In the genomic region with DNA sequence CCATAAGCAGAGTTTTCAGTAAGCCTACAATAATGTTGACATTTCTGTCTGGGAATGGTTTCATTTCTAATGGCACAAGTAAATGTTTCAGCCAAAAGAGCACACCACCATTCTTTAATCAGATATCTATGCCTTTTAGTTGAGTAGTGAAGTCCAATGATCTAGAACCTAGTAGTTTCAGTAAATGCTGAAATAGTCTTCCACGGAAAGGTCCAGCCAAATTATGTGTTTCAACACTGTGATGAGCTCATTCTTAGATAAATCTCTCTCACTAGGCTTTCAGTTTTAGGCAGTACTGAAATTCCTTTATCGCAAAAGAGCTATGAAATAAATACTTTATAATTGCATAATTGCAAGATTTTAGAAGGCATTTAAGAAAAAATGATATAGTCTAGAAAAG, we compare ENCODE assay signal across 30 cellular contexts.
"Had no signal": no experiment of that assay in that cellular context is flagged by ENCODE, and none has a peak within 500 bp of the region (broad histone marks: within the 10 kb centered on the region; RNA-seq: fewer than 3 reads in every experiment).

No MANE protein-coding gene starts in this region.

- DNase-seq: activated CD4-positive, alpha-beta memory T cell treated with anti-CD3 and anti-CD28 coated beads, Interleukin-2, amount 10 ng/mL, durations not matched to agents 7 days and 5 days; activated CD4-positive, alpha-beta T cell treated with anti-CD3 and anti-CD28 coated beads, Interleukin-2, amount 10 ng/mL, durations not matched to agents 24 days and 14 days; activated CD4-positive, CD25-positive, alpha-beta regulatory T cell treated with anti-CD3 and anti-CD28 coated beads, Interleukin-2, amount 50 U/mL, for 72 hours; activated naive CD8-positive, alpha-beta T cell treated with anti-CD3 and anti-CD28 coated beads, Interleukin-2, amount 50 U/mL, for 24 hours; activated T-cell treated with anti-CD3 and anti-CD28 coated beads, Interleukin-2, amount 50 U/mL, for 48 hours; anterior cingulate cortex; colonic mucosa; effector CD8-positive, alpha-beta T cell; head of caudate nucleus; hypothalamus; immature natural killer cell; naive B cell; nephron progenitor cell; ovary; stimulated activated CD4-positive, alpha-beta T cell treated with anti-CD3 and anti-CD28 coated beads, Interleukin-4, amount 100 ng/mL, for 24 hours; substantia nigra; SW 1271; T1000 had no signal

- ATAC-seq: activated naive CD8-positive, alpha-beta T cell treated with anti-CD3 and anti-CD28 coated beads, Interleukin-2, amount 50 U/mL, for 24 hours; sciatic nerve; stimulated activated effector memory CD8-positive, alpha-beta T cell treated with anti-CD3 and anti-CD28 coated beads, Interleukin-12 subunit alpha, Interleukin-12 subunit beta, amount 100 ng/mL, for 72 hours had no signal

- H3K4me1 ChIP-seq: colonic mucosa had no signal

- H3K27ac Mint-ChIP-seq: activated CD4-positive, alpha-beta memory T cell treated with anti-CD3 and anti-CD28 coated beads, Interleukin-2, amount 10 ng/mL, durations not matched to agents 7 days and 5 days; activated CD4-positive, alpha-beta T cell treated with anti-CD3 and anti-CD28 coated beads, Interleukin-2, amount 10 ng/mL, durations not matched to agents 24 days and 14 days; activated naive CD4-positive, alpha-beta T cell treated with anti-CD3 and anti-CD28 coated beads, Interleukin-2, amount 50 U/mL, for 24 hours; activated naive CD8-positive, alpha-beta T cell treated with anti-CD3 and anti-CD28 coated beads, Interleukin-2, amount 50 U/mL, for 24 hours; activated T-helper 2 cell treated with anti-CD3 and anti-CD28 coated beads, Interferon-gamma antibody, Interleukin-2, Interleukin-4, amounts not matched to agents 10 μg/mL and 5 μg/mL and 100 μg/mL, durations not matched to agents 14 hours and 24 hours and 36 hours; immature natural killer cell; naive B cell; nephron progenitor cell; progenitor cell of endocrine pancreas; stimulated activated effector memory CD8-positive, alpha-beta T cell treated with anti-CD3 and anti-CD28 coated beads, Interleukin-12 subunit alpha, Interleukin-12 subunit beta, amount 100 ng/mL, for 72 hours; stimulated activated naive CD8-positive, alpha-beta T cell treated with anti-CD3 and anti-CD28 coated beads, Interleukin-15, Interleukin-2, amounts not matched to agents 100 ng/mL and 50 ng/mL, for 24 hours; T-helper 1 cell treated with Interleukin-12 subunit alpha and Interleukin-12 subunit beta and Interleukin-4 antibody, amounts not matched to agents 30 μg/mL and 1 μg/mL, for 36 hours; type B pancreatic cell had no signal

- FAIRE-seq: bronchial epithelial cell, endometrium had no signal

- H3K9me3 Mint-ChIP-seq: activated CD4-positive, alpha-beta T cell treated with anti-CD3 and anti-CD28 coated beads, Interleukin-2, amount 10 ng/mL, durations not matched to agents 24 days and 14 days; nephron progenitor cell; type B pancreatic cell had no signal

- H3K36me3 Mint-ChIP-seq: activated naive CD4-positive, alpha-beta T cell treated with anti-CD3 and anti-CD28 coated beads, Interleukin-2, amount 50 U/mL, for 24 hours; naive B cell; stimulated activated effector memory CD8-positive, alpha-beta T cell treated with anti-CD3 and anti-CD28 coated beads, Interleukin-12 subunit alpha, Interleukin-12 subunit beta, amount 100 ng/mL, for 72 hours; type B pancreatic cell had no signal

- H3K27me3 Mint-ChIP-seq: activated CD4-positive, alpha-beta memory T cell treated with anti-CD3 and anti-CD28 coated beads, Interleukin-2, amount 10 ng/mL, durations not matched to agents 7 days and 5 days; activated CD4-positive, alpha-beta T cell treated with anti-CD3 and anti-CD28 coated beads, Interleukin-2, amount 10 ng/mL, durations not matched to agents 24 days and 14 days; activated naive CD4-positive, alpha-beta T cell treated with anti-CD3 and anti-CD28 coated beads, Interleukin-2, amount 50 U/mL, for 24 hours; activated naive CD8-positive, alpha-beta T cell treated with anti-CD3 and anti-CD28 coated beads, Interleukin-2, amount 50 U/mL, for 24 hours; naive B cell; progenitor cell of endocrine pancreas; stimulated activated naive CD8-positive, alpha-beta T cell treated with anti-CD3 and anti-CD28 coated beads, Interleukin-15, Interleukin-2, amounts not matched to agents 100 ng/mL and 50 ng/mL, for 24 hours; type B pancreatic cell had no signal

- H3K4me3 Mint-ChIP-seq: activated CD4-positive, alpha-beta memory T cell treated with anti-CD3 and anti-CD28 coated beads, Interleukin-2, amount 10 ng/mL, durations not matched to agents 7 days and 5 days; activated CD4-positive, alpha-beta T cell treated with anti-CD3 and anti-CD28 coated beads, Interleukin-2, amount 10 ng/mL, durations not matched to agents 24 days and 14 days; activated naive CD4-positive, alpha-beta T cell treated with anti-CD3 and anti-CD28 coated beads, Interleukin-2, amount 50 U/mL, for 24 hours; activated naive CD8-positive, alpha-beta T cell treated with anti-CD3 and anti-CD28 coated beads, Interleukin-2, amount 50 U/mL, for 24 hours; immature natural killer cell; naive B cell; nephron progenitor cell; stimulated activated effector memory CD8-positive, alpha-beta T cell treated with anti-CD3 and anti-CD28 coated beads, Interleukin-12 subunit alpha, Interleukin-12 subunit beta, amount 100 ng/mL, for 72 hours; stimulated activated naive CD8-positive, alpha-beta T cell treated with anti-CD3 and anti-CD28 coated beads, Interleukin-15, Interleukin-2, amounts not matched to agents 100 ng/mL and 50 ng/mL, for 24 hours; T-helper 1 cell treated with Interleukin-12 subunit alpha and Interleukin-12 subunit beta and Interleukin-4 antibody, amounts not matched to agents 30 μg/mL and 1 μg/mL, for 36 hours; type B pancreatic cell had no signal

- H3K4me1 Mint-ChIP-seq: activated CD4-positive, alpha-beta memory T cell treated with anti-CD3 and anti-CD28 coated beads, Interleukin-2, amount 10 ng/mL, durations not matched to agents 7 days and 5 days; activated CD4-positive, alpha-beta T cell treated with anti-CD3 and anti-CD28 coated beads, Interleukin-2, amount 10 ng/mL, durations not matched to agents 24 days and 14 days; activated naive CD4-positive, alpha-beta T cell treated with anti-CD3 and anti-CD28 coated beads, Interleukin-2, amount 50 U/mL, for 24 hours; activated naive CD8-positive, alpha-beta T cell treated with anti-CD3 and anti-CD28 coated beads, Interleukin-2, amount 50 U/mL, for 24 hours; immature natural killer cell; naive B cell; nephron progenitor cell; stimulated activated effector memory CD8-positive, alpha-beta T cell treated with anti-CD3 and anti-CD28 coated beads, Interleukin-12 subunit alpha, Interleukin-12 subunit beta, amount 100 ng/mL, for 72 hours had no signal

- H3K27me3 ChIP-seq: colonic mucosa, neutrophil, ovary had no signal

- H3K9me3 ChIP-seq: colonic mucosa, neutrophil, ovary had no signal

- H3K36me3 ChIP-seq: colonic mucosa, neutrophil, ovary had no signal

- H3K27ac ChIP-seq: colonic mucosa, neutrophil, ovary, skin epidermis had no signal

- H3K4me3 ChIP-seq: colonic mucosa, ovary, skin epidermis had no signal
